ENCODE assay signal across 15 cellular contexts in genomic region chr10:72173267-72173634, GRCh38. TPM values are rescaled to one million over a fixed set of nuclear protein-coding genes. Genes with fewer than 3 reads are reported as not detected.
A peak's percentile ranks its signal among the peaks of the same experiment; 100 is the strongest.
DNase-seq lines count a peak whose midpoint lies in the region; ATAC-seq, FAIRE-seq and TF ChIP-seq lines count a peak whose summit lies in the region.
"Had no signal": no experiment of that assay in that cellular context is flagged by ENCODE, and none has a peak within 500 bp of the region (broad histone marks: within the 10 kb centered on the region; RNA-seq: fewer than 3 reads in every experiment).

No MANE protein-coding gene starts in this region.

- POLR2A ChIA-PET in A549 (lab: Yijun Ruan, JAX): interaction anchor here (1.3 to 2.5 kb wide), 2 partner anchors 43 to 100 kb away, joined by 4 to 8 read pairs; partner anchors contain the start of genes ANAPC16 and ASCC1

- peak in 1 of 2 experiments; percentile 24; a peak in 3 of 6 replicates for ATAC-seq in A549
- ATAC-seq in GM21528 (IDR thresholded peaks at IDR 0.05; ENCODE audit: low FRiP score, unreplicated experiment): no peak
- ATAC-seq: sciatic nerve had no signal

- H3K4me3 ChIP-seq in A549: no peak overlapping the region
- H3K4me3 ChIP-seq: stomach, vagina had no signal

- no peak for TF ChIP-seq POLR2A in A549 (IDR thresholded peaks at IDR 0.05; ENCODE audit: low read length)

- 14% methylated on average over 3 of the region's 3 CpGs for WGBS in A549 (ENCODE audit: missing lambda C conversion rate)

- no peak for TF ChIP-seq RAD21 in A549 (conservative IDR thresholded peaks at IDR 0.05 in 1 of 2, IDR thresholded peaks at IDR 0.05 in 1 of 2)

- CTCF ChIA-PET in A549 (lab: Yijun Ruan, JAX): interaction anchor here (1.3 to 2.4 kb wide), 3 partner anchors 8 to 277 kb away, joined by 3 to 12 read pairs (median 3); no protein-coding TSS in a partner anchor

- TF ChIP-seq EP300 in A549 (IDR thresholded peaks at IDR 0.05): no peak

- peak overlapping the region; percentile 57 for H3K4me2 ChIP-seq in A549

- DNase-seq in A549 (ENCODE audit: low read depth in 1 of 2, low spot score in 1 of 2) (peak in 1 of 2 experiments; percentile 82), GM18507 (ENCODE audit: extremely low spot score, insufficient read length, low read depth) (no peak), RPMI7951 (ENCODE audit: low read depth) (peak; percentile 16), kidney tubule cell (ENCODE audit: low spot score) (peak; percentile 63), substantia nigra (lab: John Stamatoyannopoulos, UW) (no peak), NCI-H146 (lab: John Stamatoyannopoulos, UW) (no peak), superior temporal gyrus (ENCODE audit: extremely low spot score) (no peak)
- DNase-seq: activated CD8-positive, alpha-beta memory T cell treated with anti-CD3 and anti-CD28 coated beads for 24 hours; KBM-7; NCI-H1417 treated with DMSO at 0.1 percent for 48 hours; stomach had no signal

- H3K4me1 ChIP-seq in A549: peaks cover 82% of the 10 kb centered on the region

- no peak for FAIRE-seq in A549 (lab: Jason Lieb, UNC)
- peak; percentile 65 for FAIRE-seq in GM18507 (lab: Jason Lieb, UNC)
- FAIRE-seq: bronchial epithelial cell had no signal

- H3K27ac ChIP-seq in A549: peak overlapping the region; percentile 77 to 85
- H3K27ac ChIP-seq in substantia nigra (ENCODE audit: low read depth, low read length, poor library complexity, severe bottlenecking): no peak overlapping the region
- H3K27ac ChIP-seq: stomach, vagina had no signal

- no peak for TF ChIP-seq CTCF in A549 (IDR thresholded peaks at IDR 0.05)

- H3K9me3 ChIP-seq in A549: no peaks in the 10 kb centered on the region
- H3K9me3 ChIP-seq: stomach, vagina had no signal

TF ChIP-seq in A549, 52 proteins besides CTCF, POLR2A, EP300 and RAD21:
- TF ChIP-seq TFCP2L1 (CRISPR knock-in tag; IDR thresholded peaks at IDR 0.05): no peak
- no peak for TF ChIP-seq FOSL2 (IDR thresholded peaks at IDR 0.05)
- TF ChIP-seq FOSL2 (CRISPR knock-in tag; IDR thresholded peaks at IDR 0.05): peak; percentile 84
- no peak for TF ChIP-seq HOXA7 (CRISPR knock-in tag; IDR thresholded peaks at IDR 0.05)
- peak in 1 of 2 experiments; percentile 16; a peak in 1 of 4 replicates for TF ChIP-seq CEBPB (IDR thresholded peaks at IDR 0.05)
TF ChIP-seq in A549: peak in this region for 2.

RNA-seq across cellular contexts. Expression of gene ANAPC16, which starts 42.6 kb away (rescaled TPM):
- 136 and 165 TPM in 2 replicates for polyA plus RNA-seq in A549 (2011; rRNA removed)
- polyA plus RNA-seq in A549 (2012; cell fraction: cytosol; rRNA removed): 61.1 and 70.5 TPM in 2 replicates
- 13.7 and 21.8 TPM in 2 replicates for polyA plus RNA-seq in A549 (2012; cell fraction: nucleus; rRNA removed)
- 75.1 to 86.1 TPM (median 79.8 TPM) in 3 replicates for polyA plus RNA-seq in A549 (2017; fragmentation: RNase III; extraction: RNeasy Plus Mini Kit Qiagen cat#74134 plus additional on column Dnase treatment)
- polyA minus RNA-seq in A549 (2011; rRNA and poly(A)+ RNA removed): 36.8 and 46.6 TPM in 2 replicates
- 53.6 and 70.4 TPM in 2 replicates for total RNA-seq in RPMI7951 (2014; rRNA removed; shearing (Covaris generic))

RNA-seq across cellular contexts. Expression of gene ASCC1, which starts 42.8 kb away (rescaled TPM):
- polyA plus RNA-seq in A549 (2011; rRNA removed) (82.3 and 83.7 TPM in 2 replicates), A549 (2017; fragmentation: RNase III; extraction: RNeasy Plus Mini Kit Qiagen cat#74134 plus additional on column Dnase treatment) (56.2 to 58.9 TPM (median 56.5 TPM) in 3 replicates)
- polyA plus RNA-seq in A549 (2012; cell fraction: cytosol; rRNA removed): 21.6 and 24.9 TPM in 2 replicates
- polyA plus RNA-seq in A549 (2012; cell fraction: nucleus; rRNA removed): 12.2 and 19.1 TPM in 2 replicates
- polyA minus RNA-seq in A549 (2011; rRNA and poly(A)+ RNA removed): 35.9 and 39.6 TPM in 2 replicates
- 33.3 and 40.3 TPM in 2 replicates for total RNA-seq in RPMI7951 (2014; rRNA removed; shearing (Covaris generic))

Comparison
In these comparisons a context has a peak if more than half of its experiments do, and no peak if none do; other contexts are left out.
1. DNase-seq: peak in RPMI7951 (single experiment) and kidney tubule cell (single experiment); none in GM18507 (single experiment), substantia nigra (0 of 49), NCI-H146 (single experiment) and superior temporal gyrus (single experiment).